In genomic region chr17:28974451-28974850, GRCh38 we compare ENCODE assay signal across 20 cellular contexts. TPM values are rescaled to one million over a fixed set of nuclear protein-coding genes. Genes with fewer than 3 reads are reported as not detected.
DNase-seq lines count a peak whose midpoint lies in the region; ATAC-seq, FAIRE-seq and TF ChIP-seq lines count a peak whose summit lies in the region.
"Had no signal": no experiment of that assay in that cellular context is flagged by ENCODE, and none has a peak within 500 bp of the region (broad histone marks: within the 10 kb centered on the region; RNA-seq: fewer than 3 reads in every experiment).

No MANE protein-coding gene starts in this region.

- intact Hi-C loops in K562 (cut with micrococcal nuclease), result no loop called here
- intact Hi-C loops in heart right ventricle (cut with DNase I), result no loop called here

- FAIRE-seq in K562 (lab: Jason Lieb, UNC), result no peak

- peaks cover 31 to 64% of the 10 kb centered on the region in 2 experiments; a peak in 4 of 5 replicates for H3K27me3 ChIP-seq in K562 (ENCODE audit: control insufficient read depth in 2 of 2, insufficient read depth in 2 of 2, low read length in 2 of 2)
- H3K27me3 ChIP-seq in heart right ventricle, result no peaks in the 10 kb centered on the region

- no peak for TF ChIP-seq RAD21 in K562 (CRISPR knock-in tag; conservative IDR thresholded peaks at IDR 0.05 in 1 of 2, IDR thresholded peaks at IDR 0.05 in 1 of 2)

- no peaks in the 10 kb centered on the region for H3K9me3 ChIP-seq in K562 (replicated peaks; ENCODE audit: control insufficient read depth, insufficient read depth, low read depth, low read length)
- no peaks in the 10 kb centered on the region for H3K9me3 ChIP-seq in heart right ventricle
- H3K9me3 ChIP-seq: SK-N-SH had no signal

- no peak overlapping the region for H2AFZ ChIP-seq in K562 (ENCODE audit: low read depth, low read length)
- H2AFZ ChIP-seq: PC-9 had no signal

- TF ChIP-seq EP300 in K562 (IDR thresholded peaks at IDR 0.05; ENCODE audit: low read length), result no peak

- no peaks in the 10 kb centered on the region for H3K79me2 ChIP-seq in K562 (ENCODE audit: control insufficient read depth, insufficient read depth, low read length)

- H3K9me3 Mint-ChIP-seq in nephron progenitor cell, result no peaks in the 10 kb centered on the region
- H3K9me3 Mint-ChIP-seq in HFFc6, result no peaks in the 10 kb centered on the region
- H3K9me3 Mint-ChIP-seq: CD8-positive, alpha-beta memory T cell; H9 had no signal

- no peak for TF ChIP-seq CTCF in K562 (IDR thresholded peaks at IDR 0.05 in 2 of 3, conservative IDR thresholded peaks at IDR 0.05 in 1 of 3; ENCODE audit: insufficient read depth in 2 of 3, low read depth in 1 of 3, low read length in 3 of 3)
- TF ChIP-seq CTCF in heart right ventricle (IDR thresholded peaks at IDR 0.05), result no peak
- TF ChIP-seq CTCF in nephron progenitor cell (IDR thresholded peaks at IDR 0.05), result no peak
- no peak for TF ChIP-seq CTCF in HFFc6 (IDR thresholded peaks at IDR 0.05)

- H3K4me1 ChIP-seq in K562 (replicated peaks in 1 of 2; ENCODE audit: control insufficient read depth in 2 of 2, insufficient read depth in 2 of 2, low read length in 2 of 2) (peaks cover 0 to 6% of the 10 kb centered on the region in 2 experiments; a peak in 3 of 5 replicates), heart right ventricle (peaks cover 3 to 59% (median 44%) of the 10 kb centered on the region in 9 donors)

- H3K36me3 ChIP-seq in K562 (ENCODE audit: control insufficient read depth, insufficient read depth, low read length), result no peaks in the 10 kb centered on the region
- no peaks in the 10 kb centered on the region for H3K36me3 ChIP-seq in heart right ventricle

- H3K4me3 Mint-ChIP-seq in nephron progenitor cell (no peak overlapping the region), HFFc6 (no peak overlapping the region)
- H3K4me3 Mint-ChIP-seq: CD8-positive, alpha-beta memory T cell; H9 had no signal

- CTCF ChIA-PET in K562 (lab: Yijun Ruan, JAX; ENCODE audit: low intra/inter-chr PET ratio), result no interaction called here

- H3K4me1 Mint-ChIP-seq in nephron progenitor cell (peaks cover 19% of the 10 kb centered on the region), HFFc6 (ENCODE audit: low read depth) (peaks cover 28% of the 10 kb centered on the region)

- 33% methylated on average over 4 of the region's 4 CpGs for WGBS in K562 (ENCODE audit: insufficient coverage, low coverage, missing lambda C conversion rate)
- WGBS in heart right ventricle, 2 donors, result 50 to 61% methylated on average over 4 of the region's 4 CpGs

- POLR2A ChIA-PET in K562 (lab: Yijun Ruan, JAX), result interaction anchor here (1.1 kb wide), 1 partner anchor 9 kb away, joined by 4 read pairs; no protein-coding TSS in a partner anchor

- H3K36me3 Mint-ChIP-seq in nephron progenitor cell (ENCODE audit: low read depth) (no peaks in the 10 kb centered on the region), HFFc6 (ENCODE audit: low read depth) (no peaks in the 10 kb centered on the region)
- H3K36me3 Mint-ChIP-seq: CD8-positive, alpha-beta memory T cell had no signal

- H4K20me1 ChIP-seq in K562 (replicated peaks; ENCODE audit: control insufficient read depth, insufficient read depth, low read length), result peaks cover 44% of the 10 kb centered on the region

- H3K27me3 Mint-ChIP-seq in nephron progenitor cell (ENCODE audit: low read depth, poor library complexity), result peaks cover 48% of the 10 kb centered on the region
- H3K27me3 Mint-ChIP-seq in HFFc6 (ENCODE audit: insufficient read depth), result peaks cover 42% of the 10 kb centered on the region

- in situ Hi-C loops in G401 (cut with HindIII; ENCODE audit: low sequenced_read_pairs), result no loop called here
- in situ Hi-C loops in K562 (cut with MboI), result no loop called here

- peak overlapping the region in 1 of 2 experiments; percentile 64; a peak in 2 of 4 replicates for H3K9ac ChIP-seq in K562 (ENCODE audit: insufficient read depth in 1 of 2, low read depth in 2 of 2, low read length in 2 of 2)
- H3K9ac ChIP-seq: SK-N-SH had no signal

- ATAC-seq in K562, result peak; percentile 52
- ATAC-seq in heart right ventricle, result peak in 7 of 8 donors; percentile 13 to 72 (median 41)
- ATAC-seq in GM19351 (IDR thresholded peaks at IDR 0.05; ENCODE audit: unreplicated experiment), result no peak
- no peak for ATAC-seq in GM18511 (IDR thresholded peaks at IDR 0.05; ENCODE audit: unreplicated experiment)

- no peak overlapping the region for H3K4me3 ChIP-seq in K562
- H3K4me3 ChIP-seq in heart right ventricle, result no peak overlapping the region
- H3K4me3 ChIP-seq: PC-9 had no signal

- H3K9me1 ChIP-seq in K562 (ENCODE audit: control insufficient read depth, insufficient read depth, low read length), result peaks cover 5% of the 10 kb centered on the region

- no TSS peak for BruUV-seq in K562 (replicated peaks; lab: Mats Ljungman, UMichigan)

- DNase-seq in G401 (ENCODE audit: low spot score), result peak; percentile 71
- peak in 2 of 4 experiments; percentile 30 to 36 for DNase-seq in K562 (ENCODE audit: extremely low read depth in 1 of 4, low spot score in 3 of 4)
- peak; percentile 35 to 41 for DNase-seq in heart right ventricle
- no peak for DNase-seq in nephron progenitor cell
- no peak for DNase-seq in NK-92 treated with Interleukin-12 subunit alpha and Interleukin-12 subunit beta, amount 100 ng/mL, for 24 hours (lab: John Stamatoyannopoulos, UW)
- no peak for DNase-seq in HFFc6
- DNase-seq: ACHN; CD8-positive, alpha-beta memory T cell; DMS 273 treated with DMSO at 0.1 percent for 48 hours; H9; NCI-H1436 treated with DMSO at 0.1 percent for 48 hours; NCI-H2081 treated with DMSO at 0.1 percent for 48 hours; NCI-H226; NCI-H526; PC-9; SK-N-SH had no signal

- H3K27ac ChIP-seq in K562 (ENCODE audit: extremely low read depth, low read depth, low read length) (no peak overlapping the region), heart right ventricle (peak overlapping the region in 9 of 10 donors; percentile 20 to 81 (median 55))
- H3K27ac ChIP-seq: PC-9 had no signal

- no peak for TF ChIP-seq POLR2A in K562 (conservative IDR thresholded peaks at IDR 0.05)

- H3K4me2 ChIP-seq in K562 (ENCODE audit: insufficient read depth, low read length), result no peak overlapping the region
- H3K4me2 ChIP-seq: PC-9, SK-N-SH had no signal

- peak overlapping the region; percentile 25 for H3K27ac Mint-ChIP-seq in nephron progenitor cell
- no peak overlapping the region for H3K27ac Mint-ChIP-seq in HFFc6

TF ChIP-seq in K562, 482 proteins besides CTCF, POLR2A, EP300 and RAD21 (continues in another document):
- TF ChIP-seq SOX6 (IDR thresholded peaks at IDR 0.05), result 0 out of 2 replicates have a peak, but pooled peaks have one; percentile 10
- peak; percentile 61 for TF ChIP-seq ARID1B (IDR thresholded peaks at IDR 0.05)
- no peak for TF ChIP-seq MBD2 (IDR thresholded peaks at IDR 0.05; ENCODE audit: borderline replicate concordance, low read depth)
- peak; percentile 64 for TF ChIP-seq ZFP36 (IDR thresholded peaks at IDR 0.05; ENCODE audit: low read depth, low read length, partially characterized antibody)
- TF ChIP-seq TCF3 (CRISPR knock-in tag; IDR thresholded peaks at IDR 0.05), result peak; percentile 75
- peak; percentile 50 for TF ChIP-seq TAL1 (IDR thresholded peaks at IDR 0.05)

RNA-seq across cellular contexts. Expression of gene PHF12, which starts 23.1 kb away (rescaled TPM):
- total RNA-seq in G401 (2014; rRNA removed; shearing (Covaris generic)), result 26.8 and 48.5 TPM in 2 replicates
- 126 and 135 TPM in 2 replicates for total RNA-seq in K562 (2011; cell fraction: chromatin; rRNA removed; ENCODE audit: low replicate concordance)
- 70.4 and 78.8 TPM in 2 replicates for total RNA-seq in K562 (2011; cell fraction: nucleolus; rRNA removed)
- total RNA-seq in K562 (2011; cell fraction: nucleoplasm; rRNA removed), result 90.9 and 130 TPM in 2 replicates
- total RNA-seq in K562 (2014; rRNA removed) (17.7 and 18.7 TPM in 2 replicates), K562 (2014; rRNA removed; fragmentation: Illumina TruSeq; extraction: Trizol) (8.2 and 8.3 TPM in 2 replicates), K562 (2015; rRNA removed; fragmentation: Illumina TruSeq; extraction: Trizol) (10.4 and 12.0 TPM in 2 replicates), K562 (2021) (24.0 and 31.3 TPM in 2 replicates), heart right ventricle (10 to 100 TPM; 18.4 to 28.0 (median 21.6) TPM)
- polyA plus RNA-seq in K562 (2011; rRNA removed) (13.5 and 27.0 TPM in 2 replicates), K562 (2014; fragmentation: Illumina TruSeq; extraction: Trizol) (19.9 and 21.4 TPM in 2 replicates), K562 (2014; fragmentation: Nextera tagmentation; extraction: Ambion mirVana) (1 to 10 TPM in 1 of 2 experiments, under 1 TPM in 1; 0.82 to 1.1 TPM), K562 (2014; rRNA removed) (21.5 and 21.8 TPM in 2 replicates), heart right ventricle (10 to 100 TPM in 1 of 2 donors, 1 to 10 TPM in 1; 7.3 to 11.2 TPM)
- polyA plus RNA-seq in K562 (2011; cell fraction: cytosol; rRNA removed), result 17.1 and 19.2 TPM in 2 replicates
- 115 and 157 TPM in 2 replicates for polyA plus RNA-seq in K562 (2011; cell fraction: nucleus; rRNA removed)
- polyA plus RNA-seq in K562 (2012), result 27.6 and 28.9 TPM in 2 replicates
- polyA minus RNA-seq in K562 (2011; rRNA and poly(A)+ RNA removed), result 18.1 and 18.7 TPM in 2 replicates
- polyA minus RNA-seq in K562 (2011; cell fraction: cytosol; rRNA and poly(A)+ RNA removed), result 12.2 and 15.7 TPM in 2 replicates
- polyA minus RNA-seq in K562 (2011; cell fraction: nucleus; rRNA and poly(A)+ RNA removed), result 23.6 and 27.0 TPM in 2 replicates
- 10 to 100 TPM; 26.4 to 33.6 (median 29.8) TPM for total RNA-seq in HFFc6 (2021; fragmentation: NEBNext Ultra II Directional; extraction: Animal tissue kit (Norgen Biotek cat#: 25700))

RNA-seq across cellular contexts. Expression of gene SEZ6, which starts 31.4 kb away (rescaled TPM):
- total RNA-seq in G401 (2014; rRNA removed; shearing (Covaris generic)), result not detected in 2 replicates
- not detected in 2 replicates for total RNA-seq in K562 (2011; cell fraction: chromatin; rRNA removed; ENCODE audit: low replicate concordance)
- total RNA-seq in K562 (2011; cell fraction: nucleolus; rRNA removed), result not detected in 2 replicates
- total RNA-seq in K562 (2011; cell fraction: nucleoplasm; rRNA removed), result not detected in 2 replicates
- total RNA-seq in K562 (2014; rRNA removed), result not detected in 2 replicates
- not detected in 2 replicates for total RNA-seq in K562 (2014; rRNA removed; fragmentation: Illumina TruSeq; extraction: Trizol)
- total RNA-seq in K562 (2015; rRNA removed; fragmentation: Illumina TruSeq; extraction: Trizol), result not detected in 2 replicates
- total RNA-seq in K562 (2021), result not detected in 2 replicates
- not detected in 2 replicates for polyA plus RNA-seq in K562 (2011; rRNA removed)
- polyA plus RNA-seq in K562 (2011; cell fraction: cytosol; rRNA removed), result not detected in 2 replicates
- polyA plus RNA-seq in K562 (2011; cell fraction: nucleus; rRNA removed), result not detected in 2 replicates
- not detected in 2 replicates for polyA plus RNA-seq in K562 (2012)
- polyA plus RNA-seq in K562 (2014; fragmentation: Illumina TruSeq; extraction: Trizol), result not detected in 2 replicates
- polyA plus RNA-seq in K562 (2014; fragmentation: Nextera tagmentation; extraction: Ambion mirVana), result not detected
- polyA plus RNA-seq in K562 (2014; rRNA removed), result not detected in 2 replicates
- not detected in 2 replicates for polyA minus RNA-seq in K562 (2011; rRNA and poly(A)+ RNA removed)
- polyA minus RNA-seq in K562 (2011; cell fraction: cytosol; rRNA and poly(A)+ RNA removed), result not detected in 2 replicates
- not detected in 2 replicates for polyA minus RNA-seq in K562 (2011; cell fraction: nucleus; rRNA and poly(A)+ RNA removed)
- not detected for total RNA-seq in heart right ventricle
- not detected for polyA plus RNA-seq in heart right ventricle
- not detected for total RNA-seq in HFFc6 (2021; fragmentation: NEBNext Ultra II Directional; extraction: Animal tissue kit (Norgen Biotek cat#: 25700))
- total RNA-seq: CD8-positive, alpha-beta memory T cell; Daoy; HT1080; PC-9 had no signal

Comparison
In these comparisons a context has a peak if more than half of its experiments do, and no peak if none do; other contexts are left out.
1. DNase-seq: peak in G401 (single experiment) and heart right ventricle (2 of 2); none in nephron progenitor cell (single experiment), NK-92 treated with Interleukin-12 subunit alpha and Interleukin-12 subunit beta, amount 100 ng/mL, for 24 hours (single experiment) and HFFc6 (single experiment).
2. ATAC-seq: peak in K562 (single experiment) and heart right ventricle (7 of 8); none in GM19351 (single experiment) and GM18511 (single experiment).